ENCODE assay signal across 13 cellular contexts in genomic region chr16:57125969-57126368, GRCh38. TPM values are rescaled to one million over a fixed set of nuclear protein-coding genes. Genes with fewer than 3 reads are reported as not detected.
DNase-seq lines count a peak whose midpoint lies in the region; TF ChIP-seq lines count a peak whose summit lies in the region.
"Had no signal": no experiment of that assay in that cellular context is flagged by ENCODE, and none has a peak within 500 bp of the region (broad histone marks: within the 10 kb centered on the region; RNA-seq: fewer than 3 reads in every experiment).

No MANE protein-coding gene starts in this region.

- H3K4me2 ChIP-seq in osteoblast (ENCODE audit: insufficient read depth, low read length) = no peak overlapping the region

- H3K27ac Mint-ChIP-seq in activated CD4-positive, alpha-beta T cell treated with anti-CD3 and anti-CD28 coated beads, Interleukin-2, amount 10 ng/mL, durations not matched to agents 7 days and 5 days = peak overlapping the region; percentile 31
- no peak overlapping the region for H3K27ac Mint-ChIP-seq in activated CD4-positive, alpha-beta T cell treated with anti-CD3 and anti-CD28 coated beads, Interleukin-2, amount 10 ng/mL, durations not matched to agents 24 days and 14 days
- H3K27ac Mint-ChIP-seq in endothelial cell (ENCODE audit: unreplicated experiment) = peak overlapping the region; percentile 70
- H3K27ac Mint-ChIP-seq: HFFc6 had no signal

- no peaks in the 10 kb centered on the region for H3K27me3 Mint-ChIP-seq in activated CD4-positive, alpha-beta T cell treated with anti-CD3 and anti-CD28 coated beads, Interleukin-2, amount 10 ng/mL, durations not matched to agents 7 days and 5 days
- no peaks in the 10 kb centered on the region for H3K27me3 Mint-ChIP-seq in activated CD4-positive, alpha-beta T cell treated with anti-CD3 and anti-CD28 coated beads, Interleukin-2, amount 10 ng/mL, durations not matched to agents 24 days and 14 days
- H3K27me3 Mint-ChIP-seq in endothelial cell (ENCODE audit: unreplicated experiment) = peaks cover 14% of the 10 kb centered on the region

- H2AFZ ChIP-seq in osteoblast (ENCODE audit: low read length) = no peak overlapping the region

- H3K79me2 ChIP-seq in osteoblast (ENCODE audit: insufficient read depth, low read length) = no peaks in the 10 kb centered on the region

- no peaks in the 10 kb centered on the region for H3K27me3 ChIP-seq in osteoblast (ENCODE audit: insufficient read depth, low read length)

- no peaks in the 10 kb centered on the region for H3K9me3 ChIP-seq in HEK293 (ENCODE audit: control insufficient read depth, insufficient read depth, low read depth, low read length)
- H3K9me3 ChIP-seq in osteoblast (ENCODE audit: low read depth, low read length) = no peaks in the 10 kb centered on the region
- H3K9me3 ChIP-seq: HAP-1 had no signal

- TF ChIP-seq CTCF in HEK293 (tag by site-specific recombination; IDR thresholded peaks at IDR 0.05) (no peak), endothelial cell (IDR thresholded peaks at IDR 0.05; ENCODE audit: unreplicated experiment) (no peak), osteoblast (IDR thresholded peaks at IDR 0.05; ENCODE audit: extremely low read depth, low read depth, low read length) (no peak)

- no peaks in the 10 kb centered on the region for H4K20me1 ChIP-seq in osteoblast (ENCODE audit: insufficient read depth, low read length)

- no peak overlapping the region for H3K4me3 ChIP-seq in HEK293 (ENCODE audit: low read depth, low read length)
- no peak overlapping the region for H3K4me3 ChIP-seq in osteoblast (ENCODE audit: insufficient read depth, low read length)
- H3K4me3 ChIP-seq: HAP-1 had no signal

- no peak overlapping the region for H3K4me3 Mint-ChIP-seq in activated CD4-positive, alpha-beta T cell treated with anti-CD3 and anti-CD28 coated beads, Interleukin-2, amount 10 ng/mL, durations not matched to agents 7 days and 5 days
- no peak overlapping the region for H3K4me3 Mint-ChIP-seq in activated CD4-positive, alpha-beta T cell treated with anti-CD3 and anti-CD28 coated beads, Interleukin-2, amount 10 ng/mL, durations not matched to agents 24 days and 14 days
- H3K4me3 Mint-ChIP-seq in endothelial cell (ENCODE audit: unreplicated experiment) = no peak overlapping the region
- H3K4me3 Mint-ChIP-seq: CD14-positive monocyte, HFFc6 had no signal

- peaks cover 71% of the 10 kb centered on the region for H3K4me1 Mint-ChIP-seq in activated CD4-positive, alpha-beta T cell treated with anti-CD3 and anti-CD28 coated beads, Interleukin-2, amount 10 ng/mL, durations not matched to agents 7 days and 5 days
- H3K4me1 Mint-ChIP-seq in activated CD4-positive, alpha-beta T cell treated with anti-CD3 and anti-CD28 coated beads, Interleukin-2, amount 10 ng/mL, durations not matched to agents 24 days and 14 days = peaks cover 51% of the 10 kb centered on the region
- H3K4me1 Mint-ChIP-seq in endothelial cell (ENCODE audit: unreplicated experiment) = no peaks in the 10 kb centered on the region

- DNase-seq in activated CD4-positive, alpha-beta T cell treated with anti-CD3 and anti-CD28 coated beads, Interleukin-2, amount 10 ng/mL, durations not matched to agents 7 days and 5 days = no peak
- no peak for DNase-seq in activated CD4-positive, alpha-beta T cell treated with anti-CD3 and anti-CD28 coated beads, Interleukin-2, amount 10 ng/mL, durations not matched to agents 24 days and 14 days
- DNase-seq in endothelial cell (ENCODE audit: low spot score) (no peak), osteoblast (ENCODE audit: insufficient read length, low spot score, missing footprints) (peak; percentile 14), NCI-H510A (lab: John Stamatoyannopoulos, UW) (no peak), NCI-H128 (lab: John Stamatoyannopoulos, UW; ENCODE audit: unreplicated experiment) (no peak), islet precursor cell (no peak)
- DNase-seq: DMS79, HFFc6 had no signal

- H3K36me3 Mint-ChIP-seq in activated CD4-positive, alpha-beta T cell treated with anti-CD3 and anti-CD28 coated beads, Interleukin-2, amount 10 ng/mL, durations not matched to agents 7 days and 5 days (ENCODE audit: low read depth) = peaks cover 6% of the 10 kb centered on the region
- H3K36me3 Mint-ChIP-seq in activated CD4-positive, alpha-beta T cell treated with anti-CD3 and anti-CD28 coated beads, Interleukin-2, amount 10 ng/mL, durations not matched to agents 24 days and 14 days (ENCODE audit: low read depth) = no peaks in the 10 kb centered on the region
- peaks cover 59% of the 10 kb centered on the region for H3K36me3 Mint-ChIP-seq in endothelial cell (ENCODE audit: low read depth, unreplicated experiment)

- H3K27ac ChIP-seq in HEK293 (ENCODE audit: extremely low read depth, low read depth, low read length) (no peak overlapping the region), osteoblast (ENCODE audit: low read depth, low read length) (no peak overlapping the region)
- H3K27ac ChIP-seq: 22Rv1 had no signal

- H3K4me1 ChIP-seq in HEK293 (ENCODE audit: control insufficient read depth, insufficient read depth, low read length) = no peaks in the 10 kb centered on the region
- no peaks in the 10 kb centered on the region for H3K4me1 ChIP-seq in osteoblast (ENCODE audit: insufficient read depth, low read length)
- H3K4me1 ChIP-seq: HAP-1 had no signal

- peaks cover 3% of the 10 kb centered on the region for H3K9me3 Mint-ChIP-seq in activated CD4-positive, alpha-beta T cell treated with anti-CD3 and anti-CD28 coated beads, Interleukin-2, amount 10 ng/mL, durations not matched to agents 7 days and 5 days
- H3K9me3 Mint-ChIP-seq in activated CD4-positive, alpha-beta T cell treated with anti-CD3 and anti-CD28 coated beads, Interleukin-2, amount 10 ng/mL, durations not matched to agents 24 days and 14 days = no peaks in the 10 kb centered on the region
- H3K9me3 Mint-ChIP-seq in endothelial cell (ENCODE audit: unreplicated experiment) = no peaks in the 10 kb centered on the region
- H3K9me3 Mint-ChIP-seq: HFFc6 had no signal

- CTCF ChIA-PET in activated CD4-positive, alpha-beta T cell treated with anti-CD3 and anti-CD28 coated beads, Interleukin-2, amount 10 ng/mL, durations not matched to agents 7 days and 5 days (lab: Charles Lee) = interaction anchor here (0.8 to 3.2 kb wide), 5 partner anchors 10 to 33 kb away, joined by 3 to 12 read pairs (median 3); partner anchors contain the start of gene CPNE2
- CTCF ChIA-PET in HEK293 (lab: Yijun Ruan, JAX) = interaction anchor here (0.7 to 2.3 kb wide), 2 partner anchors 41 to 42 kb away, joined by 4 to 12 read pairs; no protein-coding TSS in a partner anchor

- intact Hi-C loops in activated CD4-positive, alpha-beta T cell treated with anti-CD3 and anti-CD28 coated beads, Interleukin-2, amount 10 ng/mL, durations not matched to agents 24 days and 14 days (cut with micrococcal nuclease) = loop anchor here (5.0 kb wide), 1 partner anchor 34 kb away; the partner anchor contains the start of gene CPNE2

- POLR2A ChIA-PET in activated CD4-positive, alpha-beta T cell treated with anti-CD3 and anti-CD28 coated beads, Interleukin-2, amount 10 ng/mL, durations not matched to agents 7 days and 5 days (lab: Charles Lee) = no interaction called here
- POLR2A ChIA-PET in HEK293 (lab: Yijun Ruan, JAX) = no interaction called here

- peaks cover 0 to 4% of the 10 kb centered on the region in 2 experiments; a peak in 1 of 3 replicates for H3K36me3 ChIP-seq in HEK293 (ENCODE audit: control insufficient read depth in 2 of 2, insufficient read depth in 1 of 2, low read length in 2 of 2)
- H3K36me3 ChIP-seq in osteoblast (ENCODE audit: insufficient read depth, low read length) = no peaks in the 10 kb centered on the region
- H3K36me3 ChIP-seq: HAP-1 had no signal

TF ChIP-seq in HEK293, 187 proteins besides CTCF, POLR2A, EP300 and RAD21:
- no peak for TF ChIP-seq SP7 (tag by site-specific recombination; IDR thresholded peaks at IDR 0.05)
- TF ChIP-seq ZBTB17 (tag by site-specific recombination; IDR thresholded peaks at IDR 0.05) = peak; percentile 64; the same call in 1 of the 2 replicates
- TF ChIP-seq ZNF23 (tag by site-specific recombination; IDR thresholded peaks at IDR 0.05; ENCODE audit: borderline replicate concordance) = peak; percentile 49; the same call in 1 of the 2 replicates

RNA-seq across cellular contexts. Expression of gene CPNE2, which starts 33.6 kb away (rescaled TPM):
- total RNA-seq in activated CD4-positive, alpha-beta T cell treated with anti-CD3 and anti-CD28 coated beads, Interleukin-2, amount 10 ng/mL, durations not matched to agents 7 days and 5 days = 1 to 10 TPM; 3.1 to 3.6 TPM
- 6.3 and 6.4 TPM in 2 replicates for total RNA-seq in activated CD4-positive, alpha-beta T cell treated with anti-CD3 and anti-CD28 coated beads, Interleukin-2, amount 10 ng/mL, durations not matched to agents 24 days and 14 days
- total RNA-seq in endothelial cell (ENCODE audit: unreplicated experiment) = 145 TPM
- 11.6 and 15.3 TPM in 2 replicates for total RNA-seq in osteoblast

RNA-seq across cellular contexts. Expression of gene PSME3IP1, which starts 59.9 kb away (rescaled TPM):
- total RNA-seq in activated CD4-positive, alpha-beta T cell treated with anti-CD3 and anti-CD28 coated beads, Interleukin-2, amount 10 ng/mL, durations not matched to agents 7 days and 5 days = 100 to 1,000 TPM; 115 to 137 TPM
- total RNA-seq in activated CD4-positive, alpha-beta T cell treated with anti-CD3 and anti-CD28 coated beads, Interleukin-2, amount 10 ng/mL, durations not matched to agents 24 days and 14 days = 126 and 130 TPM in 2 replicates
- total RNA-seq in endothelial cell (ENCODE audit: unreplicated experiment) (84.8 TPM), osteoblast (53.9 and 70.2 TPM in 2 replicates)
